Comparison of ENCODE assay signal across 9 cellular contexts in the genomic region with DNA sequence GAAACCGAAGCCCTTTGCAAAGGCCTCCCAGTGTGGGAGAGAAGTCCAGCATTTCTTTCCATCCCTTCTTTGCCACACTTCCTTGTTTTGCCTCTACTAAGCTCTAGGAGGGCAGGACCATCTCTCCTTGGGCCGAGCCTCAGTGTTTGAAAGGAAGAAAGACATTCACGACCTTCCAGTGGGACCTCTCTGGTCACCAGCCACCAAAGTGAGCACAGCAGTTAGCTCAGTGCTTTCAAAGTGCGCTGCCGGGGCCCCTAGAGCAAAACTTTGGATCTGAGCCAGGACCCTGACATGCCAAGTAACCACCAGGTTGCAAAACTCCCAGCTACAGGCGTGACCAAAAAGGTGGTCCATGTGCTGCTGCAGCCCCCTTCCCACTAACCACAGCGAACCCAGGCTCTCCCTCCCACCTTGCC. TPM values are rescaled to one million over a fixed set of nuclear protein-coding genes. Genes with fewer than 3 reads are reported as not detected.
DNase-seq lines count a peak whose midpoint lies in the region; FAIRE-seq and TF ChIP-seq lines count a peak whose summit lies in the region.
"Had no signal": no experiment of that assay in that cellular context is flagged by ENCODE, and none has a peak within 500 bp of the region (broad histone marks: within the 10 kb centered on the region; RNA-seq: fewer than 3 reads in every experiment).

No MANE protein-coding gene starts in this region.

- H3K4me2 ChIP-seq in endothelial cell of umbilical vein (ENCODE audit: insufficient read depth, low read length), result no peak overlapping the region

- no peaks in the 10 kb centered on the region for H3K9me1 ChIP-seq in endothelial cell of umbilical vein (replicated peaks; ENCODE audit: control insufficient read depth, extremely low read depth, insufficient read depth, low read length)

- no peak overlapping the region for H3K4me3 ChIP-seq in endothelial cell of umbilical vein (replicated peaks in 1 of 3; ENCODE audit: insufficient read depth in 1 of 3, low read depth in 1 of 3, low read length in 3 of 3)
- H3K4me3 ChIP-seq: MG63 had no signal

- no peak overlapping the region for H3K9ac ChIP-seq in endothelial cell of umbilical vein (replicated peaks; ENCODE audit: extremely low read depth, insufficient read depth, low read length)

- POLR2A ChIA-PET in endothelial cell of umbilical vein (lab: Charles Lee), result no interaction called here

- H3K4me3 Mint-ChIP-seq in nephron, result peak overlapping the region; percentile 3 to 64 (median 45)

- peaks cover 79% of the 10 kb centered on the region for H3K4me1 Mint-ChIP-seq in nephron

- H3K36me3 Mint-ChIP-seq in nephron (ENCODE audit: low read depth), result peaks cover 25% of the 10 kb centered on the region

- FAIRE-seq in endothelial cell of umbilical vein (lab: Jason Lieb, UNC), result no peak

- peaks cover 100% of the 10 kb centered on the region for H3K79me2 ChIP-seq in endothelial cell of umbilical vein (ENCODE audit: control insufficient read depth, insufficient read depth, low read length)

- TF ChIP-seq POLR2A in endothelial cell of umbilical vein (IDR thresholded peaks at IDR 0.05; ENCODE audit: low read depth, low read length), result no peak

- CTCF ChIA-PET in endothelial cell of umbilical vein (lab: Charles Lee), result interaction anchor here (1.0 to 1.7 kb wide), 3 partner anchors 9 to 100 kb away, joined by 3 to 7 read pairs (median 4); no protein-coding TSS in a partner anchor

- intact Hi-C loops in endothelial cell of umbilical vein (cut with micrococcal nuclease), result no loop called here

- H3K27ac ChIP-seq in endothelial cell of umbilical vein (ENCODE audit: insufficient read depth, low read depth, low read length), result peak overlapping the region; percentile 72

- no peak overlapping the region for H2AFZ ChIP-seq in endothelial cell of umbilical vein (ENCODE audit: low read depth, low read length)

- BruUV-seq in endothelial cell of umbilical vein (replicated peaks; lab: Mats Ljungman, UMichigan), result no TSS peak

- H3K9me3 Mint-ChIP-seq in nephron, result no peaks in the 10 kb centered on the region

- H3K27ac Mint-ChIP-seq in nephron, result peak overlapping the region; percentile 83 to 90 (median 87)

- dilution Hi-C loops in endothelial cell of umbilical vein (cut with MboI; ENCODE audit: extremely low pct_ligation_motif_present, low sequenced_read_pairs), result no loop called here

- peaks cover 0 to 19% of the 10 kb centered on the region in 2 experiments for H3K36me3 ChIP-seq in endothelial cell of umbilical vein (ENCODE audit: control insufficient read depth in 2 of 2, extremely low read depth in 1 of 2, insufficient read depth in 2 of 2, low read length in 2 of 2)

- H3K27me3 ChIP-seq in endothelial cell of umbilical vein (ENCODE audit: control insufficient read depth in 2 of 2, insufficient read depth in 2 of 2, low read length in 2 of 2), result no peaks in the 10 kb centered on the region
- H3K27me3 ChIP-seq: MG63 had no signal

- no peaks in the 10 kb centered on the region for H3K9me3 ChIP-seq in endothelial cell of umbilical vein (replicated peaks; ENCODE audit: control insufficient read depth, insufficient read depth, low read length)
- H3K9me3 ChIP-seq: MG63 had no signal

- peaks cover 4% of the 10 kb centered on the region for H4K20me1 ChIP-seq in endothelial cell of umbilical vein (replicated peaks; ENCODE audit: control insufficient read depth, extremely low read depth, insufficient read depth, low read length)

- DNase-seq in AG20443 (ENCODE audit: low spot score) (peak; percentile 30), MV-4-11 (lab: John Stamatoyannopoulos, UW) (peak; percentile 59), endothelial cell of umbilical vein (ENCODE audit: low read depth, low spot score) (no peak), NCI-H1930 (lab: John Stamatoyannopoulos, UW) (no peak), NCI-H446 treated with DMSO at 0.1 percent for 48 hours (lab: John Stamatoyannopoulos, UW) (no peak), pons (ENCODE audit: low spot score) (no peak)
- no peak for DNase-seq in activated T-cell treated with anti-CD3 and anti-CD28 coated beads, Interleukin-2, amount 50 U/mL, for 48 hours
- DNase-seq: MG63 had no signal

- TF ChIP-seq CTCF in endothelial cell of umbilical vein (IDR thresholded peaks at IDR 0.05; ENCODE audit: extremely low read depth in 1 of 2, insufficient read depth in 1 of 2, low read depth in 1 of 2, low read length in 2 of 2) (no peak), nephron (IDR thresholded peaks at IDR 0.05; ENCODE audit: unreplicated experiment in 3 of 3) (no peak)

- no peaks in the 10 kb centered on the region for H3K27me3 Mint-ChIP-seq in nephron (ENCODE audit: low read depth)

- H3K4me1 ChIP-seq in endothelial cell of umbilical vein (ENCODE audit: control insufficient read depth, extremely low read depth, insufficient read depth, low read length), result peaks cover 34% of the 10 kb centered on the region

TF ChIP-seq in endothelial cell of umbilical vein, 7 proteins besides CTCF, POLR2A, EP300 and RAD21:
- no peak for TF ChIP-seq GATA2 (IDR thresholded peaks at IDR 0.05; ENCODE audit: insufficient read depth, insufficient read length, low read depth, low read length)
- no peak for TF ChIP-seq JUN (IDR thresholded peaks at IDR 0.05; ENCODE audit: borderline replicate concordance, insufficient read depth, insufficient read length, low read depth)
- TF ChIP-seq, protein P1, sequence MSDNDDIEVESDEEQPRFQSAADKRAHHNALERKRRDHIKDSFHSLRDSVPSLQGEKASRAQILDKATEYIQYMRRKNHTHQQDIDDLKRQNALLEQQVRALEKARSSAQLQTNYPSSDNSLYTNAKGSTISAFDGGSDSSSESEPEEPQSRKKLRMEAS (IDR thresholded peaks at IDR 0.05; ENCODE audit: insufficient read depth, insufficient read length), result no peak
- TF ChIP-seq FOS (IDR thresholded peaks at IDR 0.05; ENCODE audit: borderline replicate concordance, insufficient read depth, low read length), result no peak
- no peak for TF ChIP-seq POLR2AphosphoS5 (IDR thresholded peaks at IDR 0.05; ENCODE audit: insufficient read depth, low read depth, low read length)
- TF ChIP-seq MYC (IDR thresholded peaks at IDR 0.05; ENCODE audit: low read depth, low read length), result no peak
- TF ChIP-seq EZH2 (IDR thresholded peaks at IDR 0.05; ENCODE audit: borderline replicate concordance, low read depth, low read length, severe bottlenecking), result no peak

RNA-seq across cellular contexts. Expression of a gene that starts 12.3 kb away (rescaled TPM):
- total RNA-seq in endothelial cell of umbilical vein, result 123 and 128 TPM in 2 replicates
- 118 and 122 TPM in 2 replicates for polyA plus RNA-seq in endothelial cell of umbilical vein
- 92.5 and 105 TPM in 2 replicates for polyA plus RNA-seq in endothelial cell of umbilical vein (2011; cell fraction: cytosol; rRNA removed)
- 261 and 283 TPM in 2 replicates for polyA plus RNA-seq in endothelial cell of umbilical vein (2011; cell fraction: nucleus; rRNA removed)
- polyA plus RNA-seq in endothelial cell of umbilical vein (2012), result 84.0 and 96.4 TPM in 2 replicates
- polyA minus RNA-seq in endothelial cell of umbilical vein, result 170 and 218 TPM in 2 replicates
- 70.6 TPM for polyA minus RNA-seq in endothelial cell of umbilical vein (2011; cell fraction: cytosol; rRNA and poly(A)+ RNA removed)
- polyA minus RNA-seq in endothelial cell of umbilical vein (2011; cell fraction: nucleus; rRNA and poly(A)+ RNA removed), result 91.2 and 123 TPM in 2 replicates

Comparison
In these comparisons a context has a peak if more than half of its experiments do, and no peak if none do; other contexts are left out.
1. DNase-seq: peak in AG20443 (single experiment) and MV-4-11 (single experiment); none in endothelial cell of umbilical vein (single experiment), NCI-H1930 (0 of 2), NCI-H446 treated with DMSO at 0.1 percent for 48 hours (single experiment), pons (single experiment) and activated T-cell treated with anti-CD3 and anti-CD28 coated beads, Interleukin-2, amount 50 U/mL, for 48 hours (0 of 2).